In the genomic region with DNA sequence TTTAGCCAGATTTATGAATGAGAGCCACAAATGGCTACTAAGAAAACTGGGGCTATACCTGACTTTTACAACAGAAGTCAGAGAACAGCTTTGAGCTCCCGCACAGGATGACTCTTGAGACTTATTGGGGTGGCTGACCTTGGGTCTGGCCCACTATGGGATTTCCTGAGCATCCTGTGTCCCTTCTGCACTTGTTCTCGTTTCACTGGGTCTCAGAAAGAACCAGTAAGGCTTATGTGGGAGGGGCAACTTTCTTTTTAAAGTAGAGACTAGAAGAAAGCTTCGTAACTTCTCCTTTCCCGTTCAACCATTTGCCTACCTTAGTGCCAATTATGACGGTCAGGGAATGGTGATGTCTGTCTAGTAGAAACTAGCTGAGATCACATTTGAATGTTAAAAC, we compare ENCODE assay signal across 1 cellular context.
TF ChIP-seq lines count a peak whose summit lies in the region.

No MANE protein-coding gene starts in this region.

TF ChIP-seq in WTC11, 78 proteins besides CTCF, POLR2A, EP300 and RAD21 (continued from another document):
- TF ChIP-seq, protein P1, sequence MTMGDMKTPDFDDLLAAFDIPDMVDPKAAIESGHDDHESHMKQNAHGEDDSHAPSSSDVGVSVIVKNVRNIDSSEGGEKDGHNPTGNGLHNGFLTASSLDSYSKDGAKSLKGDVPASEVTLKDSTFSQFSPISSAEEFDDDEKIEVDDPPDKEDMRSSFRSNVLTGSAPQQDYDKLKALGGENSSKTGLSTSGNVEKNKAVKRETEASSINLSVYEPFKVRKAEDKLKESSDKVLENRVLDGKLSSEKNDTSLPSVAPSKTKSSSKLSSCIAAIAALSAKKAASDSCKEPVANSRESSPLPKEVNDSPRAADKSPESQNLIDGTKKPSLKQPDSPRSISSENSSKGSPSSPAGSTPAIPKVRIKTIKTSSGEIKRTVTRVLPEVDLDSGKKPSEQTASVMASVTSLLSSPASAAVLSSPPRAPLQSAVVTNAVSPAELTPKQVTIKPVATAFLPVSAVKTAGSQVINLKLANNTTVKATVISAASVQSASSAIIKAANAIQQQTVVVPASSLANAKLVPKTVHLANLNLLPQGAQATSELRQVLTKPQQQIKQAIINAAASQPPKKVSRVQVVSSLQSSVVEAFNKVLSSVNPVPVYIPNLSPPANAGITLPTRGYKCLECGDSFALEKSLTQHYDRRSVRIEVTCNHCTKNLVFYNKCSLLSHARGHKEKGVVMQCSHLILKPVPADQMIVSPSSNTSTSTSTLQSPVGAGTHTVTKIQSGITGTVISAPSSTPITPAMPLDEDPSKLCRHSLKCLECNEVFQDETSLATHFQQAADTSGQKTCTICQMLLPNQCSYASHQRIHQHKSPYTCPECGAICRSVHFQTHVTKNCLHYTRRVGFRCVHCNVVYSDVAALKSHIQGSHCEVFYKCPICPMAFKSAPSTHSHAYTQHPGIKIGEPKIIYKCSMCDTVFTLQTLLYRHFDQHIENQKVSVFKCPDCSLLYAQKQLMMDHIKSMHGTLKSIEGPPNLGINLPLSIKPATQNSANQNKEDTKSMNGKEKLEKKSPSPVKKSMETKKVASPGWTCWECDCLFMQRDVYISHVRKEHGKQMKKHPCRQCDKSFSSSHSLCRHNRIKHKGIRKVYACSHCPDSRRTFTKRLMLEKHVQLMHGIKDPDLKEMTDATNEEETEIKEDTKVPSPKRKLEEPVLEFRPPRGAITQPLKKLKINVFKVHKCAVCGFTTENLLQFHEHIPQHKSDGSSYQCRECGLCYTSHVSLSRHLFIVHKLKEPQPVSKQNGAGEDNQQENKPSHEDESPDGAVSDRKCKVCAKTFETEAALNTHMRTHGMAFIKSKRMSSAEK (CRISPR knock-in tag; IDR thresholded peaks at IDR 0.05; ENCODE audit: borderline replicate concordance) = no peak
- TF ChIP-seq MYBL2 (CRISPR knock-in tag; IDR thresholded peaks at IDR 0.05) (no peak), CREB1 (CRISPR knock-in tag; IDR thresholded peaks at IDR 0.05) (no peak), NFE2L1 (CRISPR knock-in tag; IDR thresholded peaks at IDR 0.05) (no peak)
- TF ChIP-seq, protein P2, sequence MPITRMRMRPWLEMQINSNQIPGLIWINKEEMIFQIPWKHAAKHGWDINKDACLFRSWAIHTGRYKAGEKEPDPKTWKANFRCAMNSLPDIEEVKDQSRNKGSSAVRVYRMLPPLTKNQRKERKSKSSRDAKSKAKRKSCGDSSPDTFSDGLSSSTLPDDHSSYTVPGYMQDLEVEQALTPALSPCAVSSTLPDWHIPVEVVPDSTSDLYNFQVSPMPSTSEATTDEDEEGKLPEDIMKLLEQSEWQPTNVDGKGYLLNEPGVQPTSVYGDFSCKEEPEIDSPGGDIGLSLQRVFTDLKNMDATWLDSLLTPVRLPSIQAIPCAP (CRISPR knock-in tag; IDR thresholded peaks at IDR 0.05) = no peak
- TF ChIP-seq, protein P3, sequence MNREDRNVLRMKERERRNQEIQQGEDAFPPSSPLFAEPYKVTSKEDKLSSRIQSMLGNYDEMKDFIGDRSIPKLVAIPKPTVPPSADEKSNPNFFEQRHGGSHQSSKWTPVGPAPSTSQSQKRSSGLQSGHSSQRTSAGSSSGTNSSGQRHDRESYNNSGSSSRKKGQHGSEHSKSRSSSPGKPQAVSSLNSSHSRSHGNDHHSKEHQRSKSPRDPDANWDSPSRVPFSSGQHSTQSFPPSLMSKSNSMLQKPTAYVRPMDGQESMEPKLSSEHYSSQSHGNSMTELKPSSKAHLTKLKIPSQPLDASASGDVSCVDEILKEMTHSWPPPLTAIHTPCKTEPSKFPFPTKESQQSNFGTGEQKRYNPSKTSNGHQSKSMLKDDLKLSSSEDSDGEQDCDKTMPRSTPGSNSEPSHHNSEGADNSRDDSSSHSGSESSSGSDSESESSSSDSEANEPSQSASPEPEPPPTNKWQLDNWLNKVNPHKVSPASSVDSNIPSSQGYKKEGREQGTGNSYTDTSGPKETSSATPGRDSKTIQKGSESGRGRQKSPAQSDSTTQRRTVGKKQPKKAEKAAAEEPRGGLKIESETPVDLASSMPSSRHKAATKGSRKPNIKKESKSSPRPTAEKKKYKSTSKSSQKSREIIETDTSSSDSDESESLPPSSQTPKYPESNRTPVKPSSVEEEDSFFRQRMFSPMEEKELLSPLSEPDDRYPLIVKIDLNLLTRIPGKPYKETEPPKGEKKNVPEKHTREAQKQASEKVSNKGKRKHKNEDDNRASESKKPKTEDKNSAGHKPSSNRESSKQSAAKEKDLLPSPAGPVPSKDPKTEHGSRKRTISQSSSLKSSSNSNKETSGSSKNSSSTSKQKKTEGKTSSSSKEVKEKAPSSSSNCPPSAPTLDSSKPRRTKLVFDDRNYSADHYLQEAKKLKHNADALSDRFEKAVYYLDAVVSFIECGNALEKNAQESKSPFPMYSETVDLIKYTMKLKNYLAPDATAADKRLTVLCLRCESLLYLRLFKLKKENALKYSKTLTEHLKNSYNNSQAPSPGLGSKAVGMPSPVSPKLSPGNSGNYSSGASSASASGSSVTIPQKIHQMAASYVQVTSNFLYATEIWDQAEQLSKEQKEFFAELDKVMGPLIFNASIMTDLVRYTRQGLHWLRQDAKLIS (CRISPR knock-in tag; IDR thresholded peaks at IDR 0.05; ENCODE audit: borderline replicate concordance) = no peak
- TF ChIP-seq, protein P4, sequence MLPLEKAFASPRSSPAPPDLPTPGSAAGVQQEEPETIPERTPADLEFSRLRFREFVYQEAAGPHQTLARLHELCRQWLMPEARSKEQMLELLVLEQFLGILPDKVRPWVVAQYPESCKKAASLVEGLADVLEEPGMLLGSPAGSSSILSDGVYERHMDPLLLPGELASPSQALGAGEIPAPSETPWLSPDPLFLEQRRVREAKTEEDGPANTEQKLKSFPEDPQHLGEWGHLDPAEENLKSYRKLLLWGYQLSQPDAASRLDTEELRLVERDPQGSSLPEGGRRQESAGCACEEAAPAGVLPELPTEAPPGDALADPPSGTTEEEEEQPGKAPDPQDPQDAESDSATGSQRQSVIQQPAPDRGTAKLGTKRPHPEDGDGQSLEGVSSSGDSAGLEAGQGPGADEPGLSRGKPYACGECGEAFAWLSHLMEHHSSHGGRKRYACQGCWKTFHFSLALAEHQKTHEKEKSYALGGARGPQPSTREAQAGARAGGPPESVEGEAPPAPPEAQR (CRISPR knock-in tag; IDR thresholded peaks at IDR 0.05) = no peak
TF ChIP-seq in WTC11: peak in this region for 0.
